Comparison of ENCODE assay signal across 8 cellular contexts in the genomic region with DNA sequence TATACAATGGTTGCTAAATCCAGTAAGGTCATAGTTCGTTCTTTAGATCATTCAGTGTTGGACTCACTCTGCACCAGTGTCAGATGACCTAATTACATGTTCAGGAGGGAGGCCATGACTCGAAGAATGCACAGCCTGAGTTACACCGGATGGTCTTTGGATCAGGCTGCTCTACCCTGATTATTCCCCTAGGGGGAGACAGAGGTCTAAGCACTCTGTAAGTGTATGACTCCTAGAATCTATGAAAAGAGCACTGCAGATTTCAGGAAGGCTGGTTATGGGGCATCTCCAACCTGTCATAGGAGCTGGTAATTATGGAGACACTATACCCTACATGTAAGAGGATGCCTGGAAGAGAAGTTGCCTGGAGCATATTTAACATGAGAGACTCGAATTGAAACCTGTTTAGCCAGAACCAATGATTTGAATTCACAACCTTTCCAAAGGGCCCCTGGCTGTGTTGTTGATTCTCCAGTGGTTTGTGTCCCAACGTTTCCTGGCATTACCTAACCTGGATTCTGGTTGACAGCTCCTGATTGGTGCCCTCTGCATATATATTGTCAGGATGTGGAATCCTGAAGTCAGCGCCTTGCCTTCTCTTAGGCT. TPM values are rescaled to one million over a fixed set of nuclear protein-coding genes. Genes with fewer than 3 reads are reported as not detected.
DNase-seq lines count a peak whose midpoint lies in the region; ATAC-seq and TF ChIP-seq lines count a peak whose summit lies in the region.

Gene MUCL1 (plus strand): TSS at position 584 of the 606 bp plus-strand sequence. CDS start 67 bp downstream, outside the sequence.

- CTCF ChIA-PET in CD8-positive, alpha-beta memory T cell (lab: Charles Lee), result interaction anchor here (0.8 to 3.5 kb wide), 8 partner anchors 12 to 218 kb away, joined by 3 to 24 read pairs (median 4); no protein-coding TSS in a partner anchor

- peaks cover 0 to 13% of the 10 kb centered on the region in 2 donors for H3K27me3 Mint-ChIP-seq in CD8-positive, alpha-beta memory T cell
- peaks cover 5 to 12% of the 10 kb centered on the region in 2 donors for H3K27me3 Mint-ChIP-seq in effector memory CD8-positive, alpha-beta T cell
- H3K27me3 Mint-ChIP-seq in naive thymus-derived CD8-positive, alpha-beta T cell, result no peaks in the 10 kb centered on the region

- intact Hi-C loops in stomach (cut with DNase I; ENCODE audit: low total_unique reads), result no loop called here

- H3K36me3 Mint-ChIP-seq in CD8-positive, alpha-beta memory T cell, result no peaks in the 10 kb centered on the region
- H3K36me3 Mint-ChIP-seq in effector memory CD8-positive, alpha-beta T cell (ENCODE audit: insufficient read depth), result no peaks in the 10 kb centered on the region
- H3K36me3 Mint-ChIP-seq in naive thymus-derived CD8-positive, alpha-beta T cell, result no peaks in the 10 kb centered on the region

- DNase-seq in CD8-positive, alpha-beta memory T cell, result peak; percentile 41 to 72 (median 55)
- DNase-seq in NCI-H526 (lab: John Stamatoyannopoulos, UW), result peak; percentile 21 to 71
- peak; percentile 36 to 78 for DNase-seq in activated CD4-positive, alpha-beta T cell treated with anti-CD3 and anti-CD28 coated beads, Interleukin-2, amount 50 U/mL, for 24 hours (ENCODE audit: low read depth in 1 of 2, low spot score in 1 of 2)
- peak; percentile 70 to 78 (median 71) for DNase-seq in effector memory CD8-positive, alpha-beta T cell
- DNase-seq in naive thymus-derived CD8-positive, alpha-beta T cell, result peak; percentile 9 to 84 (median 72)
- DNase-seq in stomach, result peak; percentile 69

- TF ChIP-seq CTCF in stomach (IDR thresholded peaks at IDR 0.05), result peak in 5 of 7 experiments; percentile 59 to 78 (median 66)

- POLR2A ChIA-PET in CD8-positive, alpha-beta memory T cell (lab: Charles Lee), result interaction anchor here (1.4 kb wide), 1 partner anchor 81 kb away, joined by 3 read pairs; no protein-coding TSS in a partner anchor
- POLR2A ChIA-PET in naive thymus-derived CD8-positive, alpha-beta T cell (lab: Charles Lee), result interaction anchor here (0.6 to 1.7 kb wide), 4 partner anchors 81 to 218 kb away, joined by 3 to 10 read pairs (median 4); partner anchors contain the start of gene TESPA1

- no peak within 1 kb of the TSS for H3K4me3 Mint-ChIP-seq in CD8-positive, alpha-beta memory T cell
- H3K4me3 Mint-ChIP-seq in effector memory CD8-positive, alpha-beta T cell, result no peak within 1 kb of the TSS
- H3K4me3 Mint-ChIP-seq in naive thymus-derived CD8-positive, alpha-beta T cell, result no peak within 1 kb of the TSS

- no peak within 1 kb of the TSS for H3K4me3 ChIP-seq in CD8-positive, alpha-beta memory T cell (ENCODE audit: low read length)
- H3K4me3 ChIP-seq in stomach, result no peak within 1 kb of the TSS

- no peaks in the 10 kb centered on the region for H3K36me3 ChIP-seq in CD8-positive, alpha-beta memory T cell (ENCODE audit: insufficient read depth, low read length)
- no peaks in the 10 kb centered on the region for H3K36me3 ChIP-seq in stomach

- no peak for TF ChIP-seq POLR2A in stomach (IDR thresholded peaks at IDR 0.05)

- H3K27ac Mint-ChIP-seq in CD8-positive, alpha-beta memory T cell, result peak within 1 kb of the TSS in 3 of 8 donors; percentile 9 to 25 (median 13)
- H3K27ac Mint-ChIP-seq in effector memory CD8-positive, alpha-beta T cell, result no peak within 1 kb of the TSS
- peak within 1 kb of the TSS in 2 of 10 donors; percentile 54 to 69 for H3K27ac Mint-ChIP-seq in naive thymus-derived CD8-positive, alpha-beta T cell

- peaks cover 0 to 4% (median 2%) of the 10 kb centered on the region in 3 donors for H3K4me1 Mint-ChIP-seq in CD8-positive, alpha-beta memory T cell
- peaks cover 4 to 5% of the 10 kb centered on the region in 2 donors for H3K4me1 Mint-ChIP-seq in effector memory CD8-positive, alpha-beta T cell (ENCODE audit: low read depth in 2 of 2)
- H3K4me1 Mint-ChIP-seq in naive thymus-derived CD8-positive, alpha-beta T cell, result peaks cover 2 to 8% (median 5%) of the 10 kb centered on the region in 4 donors

- 29 to 38% (median 33%) methylated on average over 6 of the region's 6 CpGs for WGBS in stomach, 5 donors

- H3K9me3 ChIP-seq in CD8-positive, alpha-beta memory T cell (ENCODE audit: low read length), result no peaks in the 10 kb centered on the region
- H3K9me3 ChIP-seq in stomach, result no peaks in the 10 kb centered on the region

- no peaks in the 10 kb centered on the region for H3K4me1 ChIP-seq in CD8-positive, alpha-beta memory T cell (ENCODE audit: insufficient read depth, low read length)
- no peaks in the 10 kb centered on the region for H3K4me1 ChIP-seq in stomach

- no peaks in the 10 kb centered on the region for H3K27me3 ChIP-seq in CD8-positive, alpha-beta memory T cell (ENCODE audit: insufficient read depth, low read length, poor library complexity, severe bottlenecking)
- H3K27me3 ChIP-seq in stomach, result no peaks in the 10 kb centered on the region

- no peak within 1 kb of the TSS for H3K27ac ChIP-seq in CD8-positive, alpha-beta memory T cell (ENCODE audit: low read depth, low read length)
- no peak within 1 kb of the TSS for H3K27ac ChIP-seq in stomach

- no peak for TF ChIP-seq EP300 in stomach (IDR thresholded peaks at IDR 0.05)

- ATAC-seq in GM19452 (IDR thresholded peaks at IDR 0.05; ENCODE audit: unreplicated experiment) (peak; percentile 95), HG03521 (IDR thresholded peaks at IDR 0.05; ENCODE audit: unreplicated experiment) (peak; percentile 99)
- ATAC-seq in effector memory CD8-positive, alpha-beta T cell (replicated peaks), result peak; percentile 100
- peak; percentile 100 for ATAC-seq in naive thymus-derived CD8-positive, alpha-beta T cell

- no peaks in the 10 kb centered on the region for H3K9me3 Mint-ChIP-seq in CD8-positive, alpha-beta memory T cell
- H3K9me3 Mint-ChIP-seq in effector memory CD8-positive, alpha-beta T cell, result no peaks in the 10 kb centered on the region
- no peaks in the 10 kb centered on the region for H3K9me3 Mint-ChIP-seq in naive thymus-derived CD8-positive, alpha-beta T cell

RNA-seq across cellular contexts. Expression of gene MUCL1, which starts in this region (rescaled TPM):
- total RNA-seq in CD8-positive, alpha-beta memory T cell, result not detected
- polyA plus RNA-seq in CD8-positive, alpha-beta memory T cell, result not detected
- total RNA-seq in naive thymus-derived CD8-positive, alpha-beta T cell, result not detected
- not detected for polyA plus RNA-seq in naive thymus-derived CD8-positive, alpha-beta T cell
- total RNA-seq in stomach, result not detected
- not detected for polyA plus RNA-seq in stomach

Comparison
In these comparisons a context has a peak if more than half of its experiments do, and no peak if none do; other contexts are left out.
1. Peak in DNase-seq in CD8-positive, alpha-beta memory T cell; RNA of the gene not detected or under 1 TPM.
2. Peak in DNase-seq and ATAC-seq in naive thymus-derived CD8-positive, alpha-beta T cell; RNA of the gene not detected or under 1 TPM.
3. Peak in DNase-seq in stomach; RNA of the gene not detected or under 1 TPM.